ENCODE assay signal across 34 cellular contexts in the genomic region with DNA sequence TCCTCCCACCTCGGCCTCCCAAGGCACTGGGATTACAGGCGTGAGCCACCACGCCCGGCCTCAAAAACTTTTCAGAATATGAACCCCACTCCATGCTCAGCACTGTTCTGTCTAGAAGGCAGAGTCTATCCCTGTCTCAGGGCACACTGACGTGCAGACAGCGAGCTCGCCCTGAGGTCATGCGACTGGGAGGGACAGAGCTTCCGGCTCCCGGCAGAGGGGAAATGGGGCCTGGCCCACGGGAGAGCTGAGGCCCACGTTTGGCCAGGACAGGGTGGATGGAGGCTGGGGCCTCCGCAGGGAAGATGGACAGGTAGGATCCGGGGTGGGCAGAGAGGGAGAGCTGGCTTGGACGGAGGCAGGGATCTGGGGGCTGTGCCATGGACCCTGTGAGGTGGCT. TPM values are rescaled to one million over a fixed set of nuclear protein-coding genes. Genes with fewer than 3 reads are reported as not detected.
DNase-seq lines count a peak whose midpoint lies in the region; ATAC-seq, FAIRE-seq and TF ChIP-seq lines count a peak whose summit lies in the region.
"Had no signal": no experiment of that assay in that cellular context is flagged by ENCODE, and none has a peak within 500 bp of the region (broad histone marks: within the 10 kb centered on the region; RNA-seq: fewer than 3 reads in every experiment).

No MANE protein-coding gene starts in this region.

- no peaks in the 10 kb centered on the region for H3K9me3 Mint-ChIP-seq in natural killer cell treated with Interleukin-12 subunit alpha and Interleukin-12 subunit beta and Interleukin-15 and Interleukin-18, amount 100 ng/mL, for 72 hours
- H3K9me3 Mint-ChIP-seq in natural killer cell (no peaks in the 10 kb centered on the region), memory B cell (no peaks in the 10 kb centered on the region)
- H3K9me3 Mint-ChIP-seq: activated naive CD4-positive, alpha-beta T cell treated with anti-CD3 and anti-CD28 coated beads for 36 hours; CD8-positive, alpha-beta memory T cell; stimulated activated naive CD8-positive, alpha-beta T cell treated with anti-CD3 and anti-CD28 coated beads, Interleukin-15, amount 100 ng/mL, for 72 hours had no signal

- no peak for FAIRE-seq in frontal cortex (lab: Jason Lieb, UNC)
- FAIRE-seq: A549, GM12892 had no signal

- H3K4me3 Mint-ChIP-seq in natural killer cell treated with Interleukin-12 subunit alpha and Interleukin-12 subunit beta and Interleukin-15 and Interleukin-18, amount 100 ng/mL, for 72 hours, result no peak overlapping the region
- H3K4me3 Mint-ChIP-seq in natural killer cell (no peak overlapping the region), memory B cell (peak overlapping the region; percentile 22)
- H3K4me3 Mint-ChIP-seq: activated naive CD4-positive, alpha-beta T cell treated with anti-CD3 and anti-CD28 coated beads for 36 hours; CD8-positive, alpha-beta memory T cell; stimulated activated naive CD8-positive, alpha-beta T cell treated with anti-CD3 and anti-CD28 coated beads, Interleukin-15, amount 100 ng/mL, for 72 hours had no signal

- intact Hi-C loops in natural killer cell (cut with micrococcal nuclease), result no loop called here

- TF ChIP-seq CTCF in natural killer cell (IDR thresholded peaks at IDR 0.05), result no peak

- H3K27ac Mint-ChIP-seq in natural killer cell treated with Interleukin-12 subunit alpha and Interleukin-12 subunit beta and Interleukin-15 and Interleukin-18, amount 100 ng/mL, for 72 hours, result no peak overlapping the region
- no peak overlapping the region for H3K27ac Mint-ChIP-seq in natural killer cell
- no peak overlapping the region for H3K27ac Mint-ChIP-seq in memory B cell
- H3K27ac Mint-ChIP-seq: activated naive CD4-positive, alpha-beta T cell treated with anti-CD3 and anti-CD28 coated beads for 36 hours; CD8-positive, alpha-beta memory T cell had no signal

- no peaks in the 10 kb centered on the region for H3K36me3 Mint-ChIP-seq in natural killer cell treated with Interleukin-12 subunit alpha and Interleukin-12 subunit beta and Interleukin-15 and Interleukin-18, amount 100 ng/mL, for 72 hours
- H3K36me3 Mint-ChIP-seq in natural killer cell, result no peaks in the 10 kb centered on the region
- peaks cover 2% of the 10 kb centered on the region for H3K36me3 Mint-ChIP-seq in memory B cell
- H3K36me3 Mint-ChIP-seq: CD8-positive, alpha-beta memory T cell had no signal

- H3K4me1 Mint-ChIP-seq in natural killer cell treated with Interleukin-12 subunit alpha and Interleukin-12 subunit beta and Interleukin-15 and Interleukin-18, amount 100 ng/mL, for 72 hours (ENCODE audit: low read depth in 2 of 2), result no peaks in the 10 kb centered on the region
- H3K4me1 Mint-ChIP-seq in natural killer cell (no peaks in the 10 kb centered on the region), memory B cell (no peaks in the 10 kb centered on the region)
- H3K4me1 Mint-ChIP-seq: stimulated activated naive CD8-positive, alpha-beta T cell treated with anti-CD3 and anti-CD28 coated beads, Interleukin-15, amount 100 ng/mL, for 72 hours had no signal

- H3K27me3 Mint-ChIP-seq in natural killer cell treated with Interleukin-12 subunit alpha and Interleukin-12 subunit beta and Interleukin-15 and Interleukin-18, amount 100 ng/mL, for 72 hours, result peaks cover 0 to 8% of the 10 kb centered on the region in 2 donors
- H3K27me3 Mint-ChIP-seq in natural killer cell (ENCODE audit: low read depth in 2 of 2) (peaks cover 6 to 10% of the 10 kb centered on the region in 2 donors), memory B cell (peaks cover 24% of the 10 kb centered on the region)

- peak in 1 of 2 donors; percentile 2 for ATAC-seq in natural killer cell treated with Interleukin-12 subunit alpha and Interleukin-12 subunit beta and Interleukin-15 and Interleukin-18, amount 100 ng/mL, for 72 hours
- ATAC-seq in natural killer cell (no peak), memory B cell (ENCODE audit: low read depth) (no peak), GM19035 (IDR thresholded peaks at IDR 0.05; ENCODE audit: unreplicated experiment) (no peak), GM21423 (IDR thresholded peaks at IDR 0.05; ENCODE audit: unreplicated experiment) (no peak)
- ATAC-seq: A549; PC-3; stimulated activated naive CD8-positive, alpha-beta T cell treated with anti-CD3 and anti-CD28 coated beads, Interleukin-15, amount 100 ng/mL, for 72 hours had no signal

- peak; percentile 39 for DNase-seq in natural killer cell treated with Interleukin-12 subunit alpha and Interleukin-12 subunit beta and Interleukin-15 and Interleukin-18, amount 100 ng/mL, for 72 hours (ENCODE audit: low spot score)
- DNase-seq in natural killer cell, result no peak
- peak; percentile 63 for DNase-seq in SKM-1 (lab: John Stamatoyannopoulos, UW; ENCODE audit: unreplicated experiment)
- no peak for DNase-seq in memory B cell (ENCODE audit: low spot score in 2 of 2)
- DNase-seq in frontal cortex (ENCODE audit: low spot score in 2 of 2), result no peak
- DNase-seq in NCI-H146 treated with DMSO at 0.1 percent for 48 hours (lab: John Stamatoyannopoulos, UW; ENCODE audit: unreplicated experiment), result no peak
- DNase-seq: activated CD4-positive, alpha-beta T cell treated with anti-CD3 and anti-CD28 coated beads, Interleukin-2, amount 50 U/mL, for 4 hours; activated CD4-positive, CD25-positive, alpha-beta regulatory T cell; activated naive CD4-positive, alpha-beta T cell treated with anti-CD3 and anti-CD28 coated beads for 36 hours; amniotic stem cell; brain microvascular endothelial cell; CD8-positive, alpha-beta memory T cell; DMS 273 treated with DMSO at 0.1 percent for 48 hours; effector CD8-positive, alpha-beta T cell; EL; erythroblast; IMR-90; NCI-H1417 treated with DMSO at 0.1 percent for 48 hours; NCI-H345; NCI-H82; occipital lobe; PC-3; SHP77; stimulated activated CD8-positive, alpha-beta memory T cell treated with anti-CD3 and anti-CD28 coated beads, Interleukin-4, amount 100 ng/mL, for 48 hours; stimulated activated naive CD8-positive, alpha-beta T cell treated with anti-CD3 and anti-CD28 coated beads, Interleukin-15, amount 100 ng/mL, for 72 hours had no signal

RNA-seq across cellular contexts. Expression of a gene that starts 2.8 kb away (rescaled TPM):
- total RNA-seq in natural killer cell treated with Interleukin-12 subunit alpha and Interleukin-12 subunit beta and Interleukin-15 and Interleukin-18, amount 100 ng/mL, for 72 hours, result under 1 TPM; 0.25 to 0.36 TPM
- total RNA-seq in natural killer cell (1 to 10 TPM in 2 of 3 donors, under 1 TPM in 1; 0.87 to 2.5 (median 1.8) TPM), frontal cortex (0.41 TPM)
- total RNA-seq: activated naive CD4-positive, alpha-beta T cell treated with anti-CD3 and anti-CD28 coated beads for 36 hours; CD8-positive, alpha-beta memory T cell; H4; IMR-90; kidney epithelial cell; lung microvascular endothelial cell; myocyte; PC-3; pulmonary artery endothelial cell had no signal

RNA-seq across cellular contexts. Expression of a gene that starts 3.1 kb away (rescaled TPM):
- total RNA-seq in natural killer cell treated with Interleukin-12 subunit alpha and Interleukin-12 subunit beta and Interleukin-15 and Interleukin-18, amount 100 ng/mL, for 72 hours, result not detected
- total RNA-seq in natural killer cell (not detected), frontal cortex (119 TPM)
- total RNA-seq: activated naive CD4-positive, alpha-beta T cell treated with anti-CD3 and anti-CD28 coated beads for 36 hours; CD8-positive, alpha-beta memory T cell; PC-3 had no signal

RNA-seq across cellular contexts. Expression of a gene that starts 15.9 kb away (rescaled TPM):
- not detected for total RNA-seq in natural killer cell treated with Interleukin-12 subunit alpha and Interleukin-12 subunit beta and Interleukin-15 and Interleukin-18, amount 100 ng/mL, for 72 hours
- total RNA-seq in natural killer cell (under 1 TPM in 2 of 3 donors, not detected in 1; 0.36 to 0.73 TPM), frontal cortex (1.2 TPM)
- total RNA-seq: activated naive CD4-positive, alpha-beta T cell treated with anti-CD3 and anti-CD28 coated beads for 36 hours; CD8-positive, alpha-beta memory T cell; IMR-90; kidney epithelial cell; lung microvascular endothelial cell; myocyte; occipital lobe; pulmonary artery endothelial cell had no signal

RNA-seq across cellular contexts. Expression of a gene that starts 27.2 kb away (rescaled TPM):
- not detected for total RNA-seq in natural killer cell treated with Interleukin-12 subunit alpha and Interleukin-12 subunit beta and Interleukin-15 and Interleukin-18, amount 100 ng/mL, for 72 hours
- total RNA-seq in natural killer cell (1 to 10 TPM in 2 of 3 donors, not detected in 1; 1.7 to 1.8 TPM), frontal cortex (not detected)
- total RNA-seq: activated naive CD4-positive, alpha-beta T cell treated with anti-CD3 and anti-CD28 coated beads for 36 hours; CD8-positive, alpha-beta memory T cell; H4; IMR-90; lung microvascular endothelial cell; myocyte; occipital lobe; PC-3; pulmonary artery endothelial cell had no signal

RNA-seq across cellular contexts. Expression of a gene that starts 27.6 kb away (rescaled TPM):
- total RNA-seq in natural killer cell treated with Interleukin-12 subunit alpha and Interleukin-12 subunit beta and Interleukin-15 and Interleukin-18, amount 100 ng/mL, for 72 hours, result 100 to 1,000 TPM; 604 to 619 TPM
- total RNA-seq in natural killer cell, result 100 to 1,000 TPM; 302 to 350 (median 345) TPM
- 28.1 TPM for total RNA-seq in frontal cortex

Comparison
In these comparisons a context has a peak if more than half of its experiments do, and no peak if none do; other contexts are left out.
1. DNase-seq: peak in natural killer cell treated with Interleukin-12 subunit alpha and Interleukin-12 subunit beta and Interleukin-15 and Interleukin-18, amount 100 ng/mL, for 72 hours (single experiment) and SKM-1 (single experiment); none in natural killer cell (single experiment), memory B cell (0 of 2), frontal cortex (0 of 2) and NCI-H146 treated with DMSO at 0.1 percent for 48 hours (single experiment).
2. RNA of a gene that starts 3.1 kb away (total RNA-seq): 119 TPM in frontal cortex (single experiment); not detected in natural killer cell and not detected in natural killer cell treated with Interleukin-12 subunit alpha and Interleukin-12 subunit beta and Interleukin-15 and Interleukin-18, amount 100 ng/mL, for 72 hours; every median in the first group is over 100 times any median in the second.